ENCODE assay signal across 8 cellular contexts in the genomic region with DNA sequence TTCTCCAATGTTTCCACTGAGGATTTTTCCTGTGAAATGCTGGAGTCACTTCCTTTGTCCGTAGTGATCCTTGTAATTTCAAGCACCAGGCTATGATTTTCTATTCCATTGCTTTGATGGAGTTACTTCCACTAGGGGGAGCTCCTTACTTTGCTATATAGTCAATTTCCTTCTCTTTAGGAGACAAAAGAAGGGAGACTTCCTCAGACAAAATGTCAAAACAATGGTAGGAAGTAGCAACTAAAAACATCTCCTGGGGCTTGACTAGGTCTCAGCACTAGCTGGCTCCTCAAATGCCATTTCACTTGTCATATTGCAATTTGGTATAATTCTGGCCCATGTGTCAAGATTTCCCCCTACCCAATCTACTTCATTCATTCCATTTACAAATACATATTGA. TPM values are rescaled to one million over a fixed set of nuclear protein-coding genes. Genes with fewer than 3 reads are reported as not detected.
DNase-seq lines count a peak whose midpoint lies in the region; ATAC-seq and TF ChIP-seq lines count a peak whose summit lies in the region.

No MANE protein-coding gene starts in this region.

- H3K4me1 Mint-ChIP-seq in activated T-helper 17 cell treated with anti-CD3 and anti-CD28 coated beads, Interleukin-2, amount 50 U/mL, for 72 hours, result no peaks in the 10 kb centered on the region

- H3K27ac ChIP-seq in HCT116 (ENCODE audit: low read depth, low read length) (no peak overlapping the region), mammary epithelial cell (ENCODE audit: insufficient read depth, low read depth, low read length) (no peak overlapping the region)

- H3K9me3 Mint-ChIP-seq in activated T-helper 17 cell treated with anti-CD3 and anti-CD28 coated beads, Interleukin-2, amount 50 U/mL, for 72 hours, result no peaks in the 10 kb centered on the region

- peak; percentile 77 for TF ChIP-seq RAD21 in HCT116 (IDR thresholded peaks at IDR 0.05; ENCODE audit: low read depth)

- H3K4me1 ChIP-seq in HCT116 (ENCODE audit: control insufficient read depth in 1 of 2, insufficient read depth in 2 of 2, low read length in 2 of 2) (no peaks in the 10 kb centered on the region), mammary epithelial cell (ENCODE audit: insufficient read depth, low read length) (no peaks in the 10 kb centered on the region)

- TF ChIP-seq CTCF in HCT116 (IDR thresholded peaks at IDR 0.05 in 2 of 3, conservative IDR thresholded peaks at IDR 0.05 in 1 of 3; ENCODE audit: borderline replicate concordance in 1 of 3, insufficient read depth in 1 of 3, low read depth in 2 of 3, low read length in 2 of 3) (peak; percentile 44 to 64 (median 58); a peak in 5 of 6 replicates), mammary epithelial cell (conservative IDR thresholded peaks at IDR 0.05 in 1 of 2, IDR thresholded peaks at IDR 0.05 in 1 of 2; ENCODE audit: extremely low read depth in 1 of 2, insufficient read depth in 1 of 2, low read depth in 1 of 2, low read length in 2 of 2) (peak; percentile 56 to 74)

- no peak overlapping the region for H3K9ac ChIP-seq in HCT116 (ENCODE audit: low read length)
- no peak overlapping the region for H3K9ac ChIP-seq in mammary epithelial cell (ENCODE audit: insufficient read depth, low read length)

- no peaks in the 10 kb centered on the region for H3K27me3 Mint-ChIP-seq in activated T-helper 17 cell treated with anti-CD3 and anti-CD28 coated beads, Interleukin-2, amount 50 U/mL, for 72 hours

- H3K4me3 ChIP-seq in HCT116 (replicated peaks in 1 of 2; ENCODE audit: low read depth in 1 of 2, low read length in 2 of 2) (no peak overlapping the region), mammary epithelial cell (replicated peaks in 1 of 3; ENCODE audit: insufficient read depth in 1 of 3, low read depth in 2 of 3, low read length in 3 of 3) (no peak overlapping the region)

- no peaks in the 10 kb centered on the region for H3K9me2 ChIP-seq in HCT116 (ENCODE audit: insufficient read depth)

- dilution Hi-C loops in mammary epithelial cell (cut with HindIII; ENCODE audit: low sequenced_read_pairs), result no loop called here

- H3K9me3 ChIP-seq in HCT116 (ENCODE audit: control insufficient read depth in 1 of 2, insufficient read depth in 1 of 2, low read depth in 1 of 2, low read length in 2 of 2) (no peaks in the 10 kb centered on the region), mammary epithelial cell (replicated peaks; ENCODE audit: insufficient read depth, low read length) (no peaks in the 10 kb centered on the region)

- 8% methylated on average over 1 of the region's 1 CpG for WGBS in mammary epithelial cell (ENCODE audit: low coverage, missing lambda C conversion rate)

- in situ Hi-C loops in mammary epithelial cell (cut with MboI; ENCODE audit: low sequenced_read_pairs in 2 of 2), result loop anchor here in 1 of 2 donors (10.0 kb wide), 1 partner anchor 157 kb away; no protein-coding TSS in a partner anchor

- intact Hi-C loops in HCT116 (cut with micrococcal nuclease), result loop anchor here (1.0 to 5.0 kb wide), 4 partner anchors 160 to 420 kb away; no protein-coding TSS in a partner anchor
- intact Hi-C loops in mammary epithelial cell (cut with micrococcal nuclease), result loop anchor here (1.0 to 2.0 kb wide), 4 partner anchors 161 to 419 kb away; no protein-coding TSS in a partner anchor

- H3K36me3 ChIP-seq in HCT116 (ENCODE audit: control insufficient read depth in 1 of 2, insufficient read depth in 2 of 2, low read length in 2 of 2) (no peaks in the 10 kb centered on the region), mammary epithelial cell (ENCODE audit: insufficient read depth, low read length) (no peaks in the 10 kb centered on the region)

- DNase-seq in COLO668 (lab: John Stamatoyannopoulos, UW; ENCODE audit: unreplicated experiment) (peak; percentile 3), HCT116 (ENCODE audit: low read depth, low spot score) (peak; percentile 38), NCI-H526 treated with DMSO at 0.1 percent for 48 hours (lab: John Stamatoyannopoulos, UW) (peak; percentile 29), mammary epithelial cell (peak; percentile 42), left kidney (ENCODE audit: low read depth, low spot score) (peak; percentile 77)
- no peak for DNase-seq in stimulated activated CD4-positive, alpha-beta T cell treated with anti-CD3 and anti-CD28 coated beads, Interleukin-2, amount 100 ng/mL, for 24 hours

- H3K79me2 ChIP-seq in HCT116 (ENCODE audit: insufficient read depth, low read length) (no peaks in the 10 kb centered on the region), mammary epithelial cell (ENCODE audit: insufficient read depth, low read length) (no peaks in the 10 kb centered on the region)

- CTCF ChIA-PET in HCT116 (lab: Charles Lee), result interaction anchor here (0.6 to 4.9 kb wide), 6 partner anchors 8 to 285 kb away, joined by 3 to 39 read pairs (median 6); no protein-coding TSS in a partner anchor
- CTCF ChIA-PET in mammary epithelial cell (lab: Charles Lee; ENCODE audit: low non-redundant PET), result interaction anchor here (0.5 to 1.0 kb wide), 4 partner anchors 157 to 271 kb away, joined by 3 to 7 read pairs (median 5); no protein-coding TSS in a partner anchor

- H3K36me3 Mint-ChIP-seq in activated T-helper 17 cell treated with anti-CD3 and anti-CD28 coated beads, Interleukin-2, amount 50 U/mL, for 72 hours (ENCODE audit: low read depth), result no peaks in the 10 kb centered on the region

- H4K20me1 ChIP-seq in HCT116 (ENCODE audit: insufficient read depth) (no peaks in the 10 kb centered on the region), mammary epithelial cell (ENCODE audit: insufficient read depth, low read length) (peaks cover 2% of the 10 kb centered on the region)

- no peak for TF ChIP-seq POLR2A in HCT116 (IDR thresholded peaks at IDR 0.05; ENCODE audit: borderline replicate concordance, extremely low read depth, insufficient read depth, insufficient read length)

- H3K27me3 ChIP-seq in HCT116 (ENCODE audit: insufficient read depth, low read length) (no peaks in the 10 kb centered on the region), mammary epithelial cell (ENCODE audit: insufficient read depth, low read length) (peaks cover 2% of the 10 kb centered on the region)

- POLR2A ChIA-PET in HCT116 (lab: Charles Lee), result no interaction called here

- RAD21 ChIA-PET in HCT116 (lab: Charles Lee; ENCODE audit: low non-redundant PET in 1 of 2, low total read pairs in 2 of 2, uncharacterized antibody in 2 of 2, unreplicated experiment in 2 of 2), result interaction anchor here in 1 of 2 experiments (0.5 kb wide), 1 partner anchor 219 kb away, joined by 3 read pairs; no protein-coding TSS in a partner anchor

- H2AFZ ChIP-seq in HCT116 (ENCODE audit: low read depth, low read length, poor library complexity, severe bottlenecking) (no peak overlapping the region), mammary epithelial cell (ENCODE audit: low read depth, low read length) (no peak overlapping the region)

- BruUV-seq in HCT116 (replicated peaks; lab: Mats Ljungman, UMichigan) (no TSS peak), mammary epithelial cell (replicated peaks; lab: Mats Ljungman, UMichigan) (no TSS peak)

- no peak overlapping the region for H3K4me3 Mint-ChIP-seq in activated T-helper 17 cell treated with anti-CD3 and anti-CD28 coated beads, Interleukin-2, amount 50 U/mL, for 72 hours

- no peak overlapping the region for H3K4me2 ChIP-seq in HCT116 (ENCODE audit: low read length)
- no peak overlapping the region for H3K4me2 ChIP-seq in mammary epithelial cell (ENCODE audit: insufficient read depth, low read depth, low read length)

- H3K27ac Mint-ChIP-seq in activated T-helper 17 cell treated with anti-CD3 and anti-CD28 coated beads, Interleukin-2, amount 50 U/mL, for 72 hours, result no peak overlapping the region

- ATAC-seq in HCT116 (peak; percentile 65; the same call in 1 of the 2 replicates), HG03521 (IDR thresholded peaks at IDR 0.05; ENCODE audit: unreplicated experiment) (no peak)
- ATAC-seq in activated T-helper 17 cell treated with anti-CD3 and anti-CD28 coated beads, Interleukin-2, amount 50 U/mL, for 72 hours (replicated peaks), result no peak

TF ChIP-seq in HCT116, 20 proteins besides CTCF, POLR2A, EP300 and RAD21 (continues in another document):
- TF ChIP-seq ZFX (IDR thresholded peaks at IDR 0.05) (no peak), JUND (IDR thresholded peaks at IDR 0.05) (no peak), EGR1 (IDR thresholded peaks at IDR 0.05; ENCODE audit: low read depth) (no peak), TCF7L2 (IDR thresholded peaks at IDR 0.05; ENCODE audit: borderline replicate concordance, extremely low read depth, insufficient read depth, insufficient read length) (no peak), CEBPB (IDR thresholded peaks at IDR 0.05; ENCODE audit: low read depth) (no peak), EZH2 (IDR thresholded peaks at IDR 0.05) (no peak)
- TF ChIP-seq, protein P1, sequence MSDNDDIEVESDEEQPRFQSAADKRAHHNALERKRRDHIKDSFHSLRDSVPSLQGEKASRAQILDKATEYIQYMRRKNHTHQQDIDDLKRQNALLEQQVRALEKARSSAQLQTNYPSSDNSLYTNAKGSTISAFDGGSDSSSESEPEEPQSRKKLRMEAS (IDR thresholded peaks at IDR 0.05), result no peak
- TF ChIP-seq, protein P2, sequence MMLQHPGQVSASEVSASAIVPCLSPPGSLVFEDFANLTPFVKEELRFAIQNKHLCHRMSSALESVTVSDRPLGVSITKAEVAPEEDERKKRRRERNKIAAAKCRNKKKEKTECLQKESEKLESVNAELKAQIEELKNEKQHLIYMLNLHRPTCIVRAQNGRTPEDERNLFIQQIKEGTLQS (IDR thresholded peaks at IDR 0.05), result no peak

RNA-seq across cellular contexts. Expression of a gene that starts 24.1 kb away (rescaled TPM):
- total RNA-seq in HCT116 (2021; ENCODE audit: unreplicated experiment) (0.89 TPM), mammary epithelial cell (not detected)
- polyA plus RNA-seq in HCT116 (2012), result 0.22 and 0.30 TPM in 2 replicates
- polyA plus RNA-seq in mammary epithelial cell, result not detected
- not detected for polyA minus RNA-seq in mammary epithelial cell
- under 1 TPM in 1 of 2 donors, not detected in 1; 0.87 TPM for total RNA-seq in activated T-helper 17 cell treated with anti-CD3 and anti-CD28 coated beads, Interleukin-2, amount 50 U/mL, for 72 hours

Comparison
In these comparisons a context has a peak if more than half of its experiments do, and no peak if none do; other contexts are left out.
1. DNase-seq: peak in COLO668 (single experiment), HCT116 (single experiment), NCI-H526 treated with DMSO at 0.1 percent for 48 hours (single experiment), mammary epithelial cell (single experiment) and left kidney (single experiment); none in stimulated activated CD4-positive, alpha-beta T cell treated with anti-CD3 and anti-CD28 coated beads, Interleukin-2, amount 100 ng/mL, for 24 hours (0 of 2).